ENCODE assay signal across 9 cellular contexts in genomic region chr12:76028649-76029277, GRCh38. TPM values are rescaled to one million over a fixed set of nuclear protein-coding genes. Genes with fewer than 3 reads are reported as not detected.
DNase-seq lines count a peak whose midpoint lies in the region; ATAC-seq, FAIRE-seq and TF ChIP-seq lines count a peak whose summit lies in the region.
"Had no signal": no experiment of that assay in that cellular context is flagged by ENCODE, and none has a peak within 500 bp of the region (broad histone marks: within the 10 kb centered on the region; RNA-seq: fewer than 3 reads in every experiment).

No MANE protein-coding gene starts in this region.

- H3K4me1 ChIP-seq in esophagus muscularis mucosa = peaks cover 0 to 37% (median 36%) of the 10 kb centered on the region in 4 donors
- peaks cover 0 to 16% (median 6%) of the 10 kb centered on the region in 3 donors for H3K4me1 ChIP-seq in pancreas
- H3K4me1 ChIP-seq: parathyroid adenoma had no signal

- TF ChIP-seq CTCF in esophagus muscularis mucosa (IDR thresholded peaks at IDR 0.05) (no peak), pancreas (IDR thresholded peaks at IDR 0.05) (no peak), D721Med (IDR thresholded peaks at IDR 0.05; ENCODE audit: insufficient read depth, missing control alignments) (no peak)

- no peak for ATAC-seq in pancreas

- H3K27ac ChIP-seq in esophagus muscularis mucosa (replicated peaks in 1 of 4) (peak overlapping the region in 3 of 4 donors; percentile 2 to 93 (median 4)), pancreas (peak overlapping the region in 2 of 4 donors; percentile 98)
- H3K27ac ChIP-seq: parathyroid adenoma had no signal

- H3K4me3 ChIP-seq in esophagus muscularis mucosa (peak overlapping the region; percentile 68 to 86 (median 80)), pancreas (peak overlapping the region in 3 of 4 donors; percentile 10 to 74 (median 71))

- no peak for TF ChIP-seq POLR2A in esophagus muscularis mucosa (IDR thresholded peaks at IDR 0.05; ENCODE audit: low read depth)

- FAIRE-seq in pancreas (lab: Jason Lieb, UNC) (no peak), D721Med (lab: Jason Lieb, UNC) (no peak)

- H3K9me3 ChIP-seq in esophagus muscularis mucosa (no peaks in the 10 kb centered on the region), pancreas (no peaks in the 10 kb centered on the region)

- H3K27me3 ChIP-seq in esophagus muscularis mucosa (no peaks in the 10 kb centered on the region), pancreas (no peaks in the 10 kb centered on the region)

- intact Hi-C loops in esophagus muscularis mucosa (cut with DNase I) = loop anchor here (10.0 kb wide), 1 partner anchor 214 kb away; no protein-coding TSS in a partner anchor
- intact Hi-C loops in pancreas (cut with DNase I) = no loop called here

- WGBS in esophagus muscularis mucosa = 50% methylated on average over 2 of the region's 2 CpGs
- WGBS in pancreas, 2 donors = 46% methylated on average over 2 of the region's 2 CpGs

- H3K36me3 ChIP-seq in esophagus muscularis mucosa = no peaks in the 10 kb centered on the region
- no peaks in the 10 kb centered on the region for H3K36me3 ChIP-seq in pancreas

- peak; percentile 29 for DNase-seq in EH (ENCODE audit: low read depth)
- DNase-seq in SK-MEL-5 (ENCODE audit: low read depth, low spot score) = peak; percentile 48
- no peak for DNase-seq in esophagus muscularis mucosa (ENCODE audit: extremely low spot score)
- no peak for DNase-seq in pancreas
- DNase-seq in NK-92 treated with Interleukin-12 subunit alpha and Interleukin-12 subunit beta, amount 100 ng/mL, for 24 hours (lab: John Stamatoyannopoulos, UW) = no peak
- DNase-seq in foreskin melanocyte = no peak
- no peak for DNase-seq in NCI-H2029 (lab: John Stamatoyannopoulos, UW)
- DNase-seq in D721Med (ENCODE audit: insufficient read length, low spot score) = no peak

- no peak for TF ChIP-seq EP300 in esophagus muscularis mucosa (IDR thresholded peaks at IDR 0.05)

- in situ Hi-C loops in SK-MEL-5 (cut with HindIII; ENCODE audit: low pct_unique_long_range_greater_than_20kb, low sequenced_read_pairs) = no loop called here

RNA-seq across cellular contexts. Expression of gene PHLDA1, which starts 2.8 kb away (rescaled TPM):
- 108 and 115 TPM in 2 replicates for total RNA-seq in SK-MEL-5 (2014; rRNA removed; shearing (Covaris generic))
- polyA plus RNA-seq in SK-MEL-5 (2015; cell fraction: cytosol; rRNA removed) = 132 and 167 TPM in 2 replicates
- polyA plus RNA-seq in SK-MEL-5 (2015; cell fraction: nucleus; rRNA removed) = 128 and 165 TPM in 2 replicates
- total RNA-seq in esophagus muscularis mucosa (10 to 100 TPM in 1 of 4 donors, 1 to 10 TPM in 3; 5.0 to 25.3 (median 6.1) TPM), pancreas (10 to 100 TPM in 3 of 6 donors, 1 to 10 TPM in 3; 2.9 to 16.1 (median 7.1) TPM)
- polyA plus RNA-seq in pancreas = 1 to 10 TPM; 2.9 to 5.9 TPM

RNA-seq across cellular contexts. Expression of gene NAP1L1, which starts 55.7 kb away (rescaled TPM):
- total RNA-seq in SK-MEL-5 (2014; rRNA removed; shearing (Covaris generic)) = 255 and 261 TPM in 2 replicates
- 452 and 492 TPM in 2 replicates for polyA plus RNA-seq in SK-MEL-5 (2015; cell fraction: cytosol; rRNA removed)
- polyA plus RNA-seq in SK-MEL-5 (2015; cell fraction: nucleus; rRNA removed) = 493 and 593 TPM in 2 replicates
- total RNA-seq in esophagus muscularis mucosa (100 to 1,000 TPM; 389 to 540 (median 445) TPM), pancreas (100 to 1,000 TPM in 3 of 6 donors, 10 to 100 TPM in 3; 69.4 to 188 (median 110) TPM)
- 100 to 1,000 TPM in 1 of 2 donors, 10 to 100 TPM in 1; 81.7 to 134 TPM for polyA plus RNA-seq in pancreas

Comparison
In these comparisons a context has a peak if more than half of its experiments do, and no peak if none do; other contexts are left out.
1. DNase-seq: peak in EH (single experiment) and SK-MEL-5 (single experiment); none in esophagus muscularis mucosa (single experiment), pancreas (0 of 6), NK-92 treated with Interleukin-12 subunit alpha and Interleukin-12 subunit beta, amount 100 ng/mL, for 24 hours (single experiment), foreskin melanocyte (single experiment), NCI-H2029 (single experiment) and D721Med (single experiment).